ENCODE assay signal across 20 cellular contexts in genomic region chr20:60700728-60701127, GRCh38.
DNase-seq lines count a peak whose midpoint lies in the region; FAIRE-seq and TF ChIP-seq lines count a peak whose summit lies in the region.
"Had no signal": no experiment of that assay in that cellular context is flagged by ENCODE, and none has a peak within 500 bp of the region (broad histone marks: within the 10 kb centered on the region; RNA-seq: fewer than 3 reads in every experiment).

No MANE protein-coding gene starts in this region.

- 84 to 91% methylated on average over 2 of the region's 2 CpGs for WGBS in thyroid gland, 2 donors

- H3K4me1 ChIP-seq in astrocyte (ENCODE audit: insufficient read depth, low read length) (peaks cover 2% of the 10 kb centered on the region), thyroid gland (no peaks in the 10 kb centered on the region)
- H3K4me1 ChIP-seq: HAP-1 had no signal

- H3K9me3 Mint-ChIP-seq in astrocyte (ENCODE audit: unreplicated experiment) = no peaks in the 10 kb centered on the region
- H3K9me3 Mint-ChIP-seq in activated naive CD4-positive, alpha-beta T cell treated with anti-CD3 and anti-CD28 coated beads, Interleukin-2, amount 10 ng/mL, durations not matched to agents 7 days and 5 days = no peaks in the 10 kb centered on the region

- peaks cover 2% of the 10 kb centered on the region for H3K36me3 Mint-ChIP-seq in astrocyte (ENCODE audit: low read depth, unreplicated experiment)
- H3K36me3 Mint-ChIP-seq in activated naive CD4-positive, alpha-beta T cell treated with anti-CD3 and anti-CD28 coated beads, Interleukin-2, amount 10 ng/mL, durations not matched to agents 7 days and 5 days = no peaks in the 10 kb centered on the region
- H3K36me3 Mint-ChIP-seq: CD4-positive, alpha-beta memory T cell had no signal

- no peaks in the 10 kb centered on the region for H4K20me1 ChIP-seq in astrocyte (ENCODE audit: insufficient read depth, low read length)

- H3K27me3 ChIP-seq in astrocyte (ENCODE audit: insufficient read depth, low read length) (no peaks in the 10 kb centered on the region), thyroid gland (no peaks in the 10 kb centered on the region)

- no peaks in the 10 kb centered on the region for H3K79me2 ChIP-seq in astrocyte (ENCODE audit: insufficient read depth, low read length)

- no peaks in the 10 kb centered on the region for H3K9me3 ChIP-seq in astrocyte (ENCODE audit: insufficient read depth, low read depth, low read length)
- no peaks in the 10 kb centered on the region for H3K9me3 ChIP-seq in thyroid gland
- H3K9me3 ChIP-seq: HAP-1 had no signal

- H3K9ac ChIP-seq in astrocyte (ENCODE audit: low read length) = no peak overlapping the region

- DNase-seq in astrocyte (ENCODE audit: low read depth) (peak; percentile 18), fibroblast of mammary gland (ENCODE audit: low read depth) (peak; percentile 44), putamen (ENCODE audit: low spot score) (peak; percentile 45), thyroid gland (no peak), GM19239 (ENCODE audit: insufficient read length, low spot score) (no peak)
- no peak for DNase-seq in stimulated activated CD4-positive, alpha-beta T cell treated with anti-CD3 and anti-CD28 coated beads, Interleukin-4, amount 100 ng/mL, for 4 hours
- no peak for DNase-seq in activated naive CD4-positive, alpha-beta T cell treated with anti-CD3 and anti-CD28 coated beads, Interleukin-2, amount 10 ng/mL, durations not matched to agents 7 days and 5 days
- DNase-seq: C1 segment of cervical spinal cord; Calu3; CD4-positive, alpha-beta memory T cell; COR-L47; DMS53; DMS79 treated with DMSO at 0.1 percent for 48 hours; GF-D8; HFFc6 had no signal

- no peaks in the 10 kb centered on the region for H3K27me3 Mint-ChIP-seq in astrocyte (ENCODE audit: low read depth, unreplicated experiment)
- no peaks in the 10 kb centered on the region for H3K27me3 Mint-ChIP-seq in activated naive CD4-positive, alpha-beta T cell treated with anti-CD3 and anti-CD28 coated beads, Interleukin-2, amount 10 ng/mL, durations not matched to agents 7 days and 5 days

- CTCF ChIA-PET in activated naive CD4-positive, alpha-beta T cell treated with anti-CD3 and anti-CD28 coated beads, Interleukin-2, amount 10 ng/mL, durations not matched to agents 7 days and 5 days (lab: Charles Lee) = no interaction called here

- intact Hi-C loops in thyroid gland (cut with DNase I) = no loop called here

- no peak overlapping the region for H3K4me2 ChIP-seq in astrocyte (ENCODE audit: low read length)
- H3K4me2 ChIP-seq: GM23338 had no signal

- TF ChIP-seq POLR2A in thyroid gland (IDR thresholded peaks at IDR 0.05) = no peak

- no peak overlapping the region for H3K4me3 ChIP-seq in astrocyte (ENCODE audit: insufficient read depth, low read depth, low read length)
- H3K4me3 ChIP-seq in fibroblast of mammary gland (ENCODE audit: control insufficient read depth, low read depth, low read length) = no peak overlapping the region
- H3K4me3 ChIP-seq in thyroid gland (replicated peaks in 1 of 3) = no peak overlapping the region
- H3K4me3 ChIP-seq: GM23338, HAP-1 had no signal

- TF ChIP-seq CTCF in astrocyte (IDR thresholded peaks at IDR 0.05; ENCODE audit: insufficient read depth, low read depth, low read length) (no peak), fibroblast of mammary gland (conservative IDR thresholded peaks at IDR 0.05; ENCODE audit: control insufficient read depth, insufficient read depth, low read depth, low read length) (no peak), thyroid gland (IDR thresholded peaks at IDR 0.05) (no peak)

- no peak for FAIRE-seq in astrocyte (lab: Jason Lieb, UNC)
- no peak for FAIRE-seq in GM19239 (lab: Jason Lieb, UNC)
- FAIRE-seq: GM12891, GM18507, H54 had no signal

- H3K27ac ChIP-seq in astrocyte (ENCODE audit: low read depth, low read length) = no peak overlapping the region
- H3K27ac ChIP-seq in thyroid gland = no peak overlapping the region

- no peak overlapping the region for H3K27ac Mint-ChIP-seq in astrocyte (ENCODE audit: unreplicated experiment)
- H3K27ac Mint-ChIP-seq in activated naive CD4-positive, alpha-beta T cell treated with anti-CD3 and anti-CD28 coated beads, Interleukin-2, amount 10 ng/mL, durations not matched to agents 7 days and 5 days = no peak overlapping the region
- H3K27ac Mint-ChIP-seq: CD4-positive, alpha-beta memory T cell; GM23338; HFFc6 had no signal

- no peak overlapping the region for H2AFZ ChIP-seq in astrocyte (ENCODE audit: low read depth, low read length)
- H2AFZ ChIP-seq: GM23338 had no signal

- H3K4me3 Mint-ChIP-seq in astrocyte (ENCODE audit: unreplicated experiment) = no peak overlapping the region
- no peak overlapping the region for H3K4me3 Mint-ChIP-seq in activated naive CD4-positive, alpha-beta T cell treated with anti-CD3 and anti-CD28 coated beads, Interleukin-2, amount 10 ng/mL, durations not matched to agents 7 days and 5 days
- H3K4me3 Mint-ChIP-seq: CD4-positive, alpha-beta memory T cell; GM23338; HFFc6 had no signal

- H3K36me3 ChIP-seq in astrocyte (ENCODE audit: insufficient read depth, low read length) (no peaks in the 10 kb centered on the region), thyroid gland (no peaks in the 10 kb centered on the region)
- H3K36me3 ChIP-seq: HAP-1 had no signal

- peaks cover 8% of the 10 kb centered on the region for H3K4me1 Mint-ChIP-seq in astrocyte (ENCODE audit: low read depth, unreplicated experiment)
- H3K4me1 Mint-ChIP-seq in activated naive CD4-positive, alpha-beta T cell treated with anti-CD3 and anti-CD28 coated beads, Interleukin-2, amount 10 ng/mL, durations not matched to agents 7 days and 5 days = no peaks in the 10 kb centered on the region
- H3K4me1 Mint-ChIP-seq: CD4-positive, alpha-beta memory T cell had no signal

Comparison
In these comparisons a context has a peak if more than half of its experiments do, and no peak if none do; other contexts are left out.
1. DNase-seq: peak in astrocyte (single experiment), fibroblast of mammary gland (single experiment) and putamen (single experiment); none in stimulated activated CD4-positive, alpha-beta T cell treated with anti-CD3 and anti-CD28 coated beads, Interleukin-4, amount 100 ng/mL, for 4 hours (0 of 2), thyroid gland (0 of 2), activated naive CD4-positive, alpha-beta T cell treated with anti-CD3 and anti-CD28 coated beads, Interleukin-2, amount 10 ng/mL, durations not matched to agents 7 days and 5 days (single experiment) and GM19239 (single experiment).